ENCODE assay signal across 27 cellular contexts in genomic region chr10:91605968-91606367, GRCh38. TPM values are rescaled to one million over a fixed set of nuclear protein-coding genes. Genes with fewer than 3 reads are reported as not detected.
DNase-seq lines count a peak whose midpoint lies in the region; ATAC-seq, FAIRE-seq and TF ChIP-seq lines count a peak whose summit lies in the region.
"Had no signal": no experiment of that assay in that cellular context is flagged by ENCODE, and none has a peak within 500 bp of the region (broad histone marks: within the 10 kb centered on the region; RNA-seq: fewer than 3 reads in every experiment).

No MANE protein-coding gene starts in this region.

- H3K36me3 ChIP-seq in K562 (ENCODE audit: control insufficient read depth, insufficient read depth, low read length) (no peaks in the 10 kb centered on the region), uterus (no peaks in the 10 kb centered on the region)
- H3K36me3 ChIP-seq: BLaER1, heart right ventricle, SJCRH30 had no signal

- H3K79me2 ChIP-seq in K562 (ENCODE audit: control insufficient read depth, insufficient read depth, low read length) = no peaks in the 10 kb centered on the region

- no peak overlapping the region for H3K4me2 ChIP-seq in K562 (ENCODE audit: insufficient read depth, low read length)
- H3K4me2 ChIP-seq: BLaER1 had no signal

- no peak overlapping the region for H2AFZ ChIP-seq in K562 (ENCODE audit: low read depth, low read length)

- no peak for FAIRE-seq in K562 (lab: Jason Lieb, UNC)
- FAIRE-seq: GM12878, keratinocyte, small intestine had no signal

- H3K27ac ChIP-seq in K562 (ENCODE audit: extremely low read depth, low read depth, low read length) (no peak overlapping the region), uterus (peak overlapping the region; percentile 62 to 78)
- H3K27ac ChIP-seq: BLaER1, foreskin keratinocyte, SJCRH30 had no signal

- peaks cover 9 to 35% of the 10 kb centered on the region in 2 experiments; a peak in 4 of 5 replicates for H3K4me1 ChIP-seq in K562 (replicated peaks in 1 of 2; ENCODE audit: control insufficient read depth in 2 of 2, insufficient read depth in 2 of 2, low read length in 2 of 2)
- H3K4me1 ChIP-seq in uterus = peaks cover 0 to 5% of the 10 kb centered on the region in 2 donors

- ATAC-seq in K562 = no peak
- ATAC-seq in GM18858 (IDR thresholded peaks at IDR 0.05; ENCODE audit: unreplicated experiment) = no peak
- ATAC-seq: GM12878, heart right ventricle, left ventricle myocardium superior had no signal

- peaks cover 11% of the 10 kb centered on the region for H3K36me3 Mint-ChIP-seq in HFFc6 (ENCODE audit: low read depth)
- no peaks in the 10 kb centered on the region for H3K36me3 Mint-ChIP-seq in nephron (ENCODE audit: low read depth)
- H3K36me3 Mint-ChIP-seq: IgD-negative memory B cell had no signal

- no peak overlapping the region for H3K4me3 ChIP-seq in K562
- H3K4me3 ChIP-seq in uterus = no peak overlapping the region
- H3K4me3 ChIP-seq: BLaER1, GM12878, heart right ventricle, SJCRH30 had no signal

- peaks cover 22% of the 10 kb centered on the region for H3K9me3 ChIP-seq in K562 (replicated peaks; ENCODE audit: control insufficient read depth, insufficient read depth, low read depth, low read length)
- no peaks in the 10 kb centered on the region for H3K9me3 ChIP-seq in uterus

- intact Hi-C loops in K562 (cut with micrococcal nuclease) (loop anchor here (5.0 kb wide), 1 partner anchor 44 kb away; no protein-coding TSS in a partner anchor), uterus (cut with DNase I; ENCODE audit: low total_unique reads) (no loop called here)

- in situ Hi-C loops in K562 (cut with MboI) = no loop called here

- H3K4me1 Mint-ChIP-seq in HFFc6 (ENCODE audit: low read depth) (peaks cover 48% of the 10 kb centered on the region), nephron (peaks cover 37% of the 10 kb centered on the region)
- H3K4me1 Mint-ChIP-seq: activated CD4-positive, alpha-beta T cell treated with anti-CD3 and anti-CD28 coated beads, Interleukin-2, amount 10 ng/mL, durations not matched to agents 24 days and 14 days; IgD-negative memory B cell; naive B cell had no signal

- H3K27me3 Mint-ChIP-seq in HFFc6 (ENCODE audit: insufficient read depth) = peaks cover 3% of the 10 kb centered on the region
- no peaks in the 10 kb centered on the region for H3K27me3 Mint-ChIP-seq in nephron (ENCODE audit: low read depth)
- H3K27me3 Mint-ChIP-seq: activated CD4-positive, alpha-beta T cell treated with anti-CD3 and anti-CD28 coated beads, Interleukin-2, amount 10 ng/mL, durations not matched to agents 24 days and 14 days; dendritic cell treated with granulocyte-macrophage colony-stimulating factor and Interleukin-4, amounts not matched to agents 40 ng/mL and 50 ng/mL, for 4 days had no signal

- H3K9me3 Mint-ChIP-seq in HFFc6 (peaks cover 14% of the 10 kb centered on the region), nephron (peaks cover 12% of the 10 kb centered on the region)

- H3K9me1 ChIP-seq in K562 (ENCODE audit: control insufficient read depth, insufficient read depth, low read length) = no peaks in the 10 kb centered on the region

- H4K20me1 ChIP-seq in K562 (replicated peaks; ENCODE audit: control insufficient read depth, insufficient read depth, low read length) = no peaks in the 10 kb centered on the region
- H4K20me1 ChIP-seq: BLaER1 had no signal

- CTCF ChIA-PET in K562 (lab: Yijun Ruan, JAX; ENCODE audit: low intra/inter-chr PET ratio) = no interaction called here

- TF ChIP-seq POLR2A in K562 (conservative IDR thresholded peaks at IDR 0.05) (no peak), uterus (IDR thresholded peaks at IDR 0.05) (no peak)

- no peaks in the 10 kb centered on the region for H3K27me3 ChIP-seq in K562 (ENCODE audit: control insufficient read depth in 2 of 2, insufficient read depth in 2 of 2, low read length in 2 of 2)
- H3K27me3 ChIP-seq in uterus = no peaks in the 10 kb centered on the region
- H3K27me3 ChIP-seq: BLaER1, foreskin keratinocyte, heart right ventricle, SJCRH30 had no signal

- peak overlapping the region; percentile 82 for H3K27ac Mint-ChIP-seq in HFFc6
- H3K27ac Mint-ChIP-seq in nephron = peak overlapping the region; percentile 98
- H3K27ac Mint-ChIP-seq: activated CD4-positive, alpha-beta T cell treated with anti-CD3 and anti-CD28 coated beads, Interleukin-2, amount 10 ng/mL, durations not matched to agents 24 days and 14 days; activated naive CD4-positive, alpha-beta T cell treated with anti-CD3 and anti-CD28 coated beads, Interleukin-2, amount 50 U/mL, for 72 hours; dendritic cell treated with granulocyte-macrophage colony-stimulating factor and Interleukin-4, amounts not matched to agents 40 ng/mL and 50 ng/mL, for 4 days; IgD-negative memory B cell; naive B cell had no signal

- no TSS peak for BruUV-seq in K562 (replicated peaks; lab: Mats Ljungman, UMichigan)

- no peak overlapping the region for H3K4me3 Mint-ChIP-seq in HFFc6
- no peak overlapping the region for H3K4me3 Mint-ChIP-seq in nephron
- H3K4me3 Mint-ChIP-seq: activated CD4-positive, alpha-beta T cell treated with anti-CD3 and anti-CD28 coated beads, Interleukin-2, amount 10 ng/mL, durations not matched to agents 24 days and 14 days; dendritic cell treated with granulocyte-macrophage colony-stimulating factor and Interleukin-4, amounts not matched to agents 40 ng/mL and 50 ng/mL, for 4 days; IgD-negative memory B cell; naive B cell had no signal

- TF ChIP-seq RAD21 in K562 (CRISPR knock-in tag; conservative IDR thresholded peaks at IDR 0.05 in 1 of 2, IDR thresholded peaks at IDR 0.05 in 1 of 2) = no peak

- TF ChIP-seq CTCF in HFFc6 (IDR thresholded peaks at IDR 0.05) = no peak
- no peak for TF ChIP-seq CTCF in K562 (IDR thresholded peaks at IDR 0.05 in 2 of 3, conservative IDR thresholded peaks at IDR 0.05 in 1 of 3; ENCODE audit: insufficient read depth in 2 of 3, low read depth in 1 of 3, low read length in 3 of 3)
- no peak for TF ChIP-seq CTCF in nephron (IDR thresholded peaks at IDR 0.05; ENCODE audit: unreplicated experiment in 3 of 3)
- no peak for TF ChIP-seq CTCF in uterus (IDR thresholded peaks at IDR 0.05)

- no peak overlapping the region for H3K9ac ChIP-seq in K562 (ENCODE audit: insufficient read depth in 1 of 2, low read depth in 2 of 2, low read length in 2 of 2)
- H3K9ac ChIP-seq: BLaER1 had no signal

- DNase-seq in HFFc6 (no peak), K562 (ENCODE audit: extremely low read depth in 1 of 4, low spot score in 3 of 4) (no peak), uterus (no peak), GDM1 (lab: John Stamatoyannopoulos, UW) (no peak)
- no peak for DNase-seq in activated naive CD4-positive, alpha-beta T cell (lab: John Stamatoyannopoulos, UW)
- DNase-seq: activated CD4-positive, alpha-beta T cell treated with anti-CD3 and anti-CD28 coated beads, Interleukin-2, amount 10 ng/mL, durations not matched to agents 24 days and 14 days; caudate nucleus; DMS153; heart right ventricle; left ventricle myocardium superior; naive B cell; NCI-H446 treated with DMSO at 0.1 percent for 48 hours; NCI-H774; nucleus accumbens; SJCRH30; small intestine; stimulated activated naive CD8-positive, alpha-beta T cell treated with anti-CD3 and anti-CD28 coated beads, Interleukin-15, Interleukin-2, amounts not matched to agents 100 U/mL and 50 U/mL, for 24 hours; T1000 had no signal

- TF ChIP-seq EP300 in K562 (IDR thresholded peaks at IDR 0.05; ENCODE audit: low read length) = no peak

- POLR2A ChIA-PET in K562 (lab: Yijun Ruan, JAX) = interaction anchor here (0.7 kb wide), 1 partner anchor 18 kb away, joined by 3 read pairs; no protein-coding TSS in a partner anchor

TF ChIP-seq in K562, 482 proteins besides CTCF, POLR2A, EP300 and RAD21 (continues in another document):
- TF ChIP-seq NR4A1 (CRISPR knock-in tag; IDR thresholded peaks at IDR 0.05) (no peak), NR4A1 (tag; IDR thresholded peaks at IDR 0.05) (no peak), ZNF280B (CRISPR knock-in tag; IDR thresholded peaks at IDR 0.05) (peak; percentile 82), SUPT5H (IDR thresholded peaks at IDR 0.05) (no peak), ZNF124 (CRISPR knock-in tag; IDR thresholded peaks at IDR 0.05) (peak; percentile 85; the same call in 1 of the 2 replicates)

RNA-seq across cellular contexts. Expression of gene PPP1R3C, which starts 26.9 kb away (rescaled TPM):
- total RNA-seq in HFFc6 (2021; fragmentation: NEBNext Ultra II Directional; extraction: Animal tissue kit (Norgen Biotek cat#: 25700)) = 10 to 100 TPM; 33.7 to 66.0 (median 39.9) TPM
- total RNA-seq in K562 (2011; cell fraction: chromatin; rRNA removed; ENCODE audit: low replicate concordance) = not detected in 2 replicates
- total RNA-seq in K562 (2011; cell fraction: nucleolus; rRNA removed) = 0.26 TPM in 1 of 2 replicates, not detected in the other
- 0.15 TPM in 1 of 2 replicates, not detected in the other for total RNA-seq in K562 (2011; cell fraction: nucleoplasm; rRNA removed)
- total RNA-seq in K562 (2014; rRNA removed) (0.08 TPM in 1 of 2 replicates, not detected in the other), K562 (2014; rRNA removed; fragmentation: Illumina TruSeq; extraction: Trizol) (0.10 and 0.11 TPM in 2 replicates), K562 (2015; rRNA removed; fragmentation: Illumina TruSeq; extraction: Trizol) (not detected in 2 replicates), K562 (2021) (0.24 TPM in 1 of 2 replicates, not detected in the other), uterus (10 to 100 TPM; 19.7 to 55.2 (median 25.5) TPM)
- polyA plus RNA-seq in K562 (2011; rRNA removed) (0.06 and 4.5 TPM in 2 replicates), K562 (2014; fragmentation: Illumina TruSeq; extraction: Trizol) (0.10 TPM in 2 replicates), K562 (2014; fragmentation: Nextera tagmentation; extraction: Ambion mirVana) (under 1 TPM; 0.13 to 0.14 TPM), K562 (2014; rRNA removed) (0.07 TPM in 1 of 2 replicates, not detected in the other)
- polyA plus RNA-seq in K562 (2011; cell fraction: cytosol; rRNA removed) = 3.0 TPM in 1 of 2 replicates, not detected in the other
- polyA plus RNA-seq in K562 (2011; cell fraction: nucleus; rRNA removed) = 0.14 and 4.2 TPM in 2 replicates
- 0.12 and 0.69 TPM in 2 replicates for polyA plus RNA-seq in K562 (2012)
- 7.1 TPM in 1 of 2 replicates, not detected in the other for polyA minus RNA-seq in K562 (2011; rRNA and poly(A)+ RNA removed)
- polyA minus RNA-seq in K562 (2011; cell fraction: cytosol; rRNA and poly(A)+ RNA removed) = 2.0 TPM in 1 of 2 replicates, not detected in the other
- polyA minus RNA-seq in K562 (2011; cell fraction: nucleus; rRNA and poly(A)+ RNA removed) = 0.27 and 10.4 TPM in 2 replicates
- total RNA-seq: GM12878 had no signal
- polyA plus RNA-seq: IgD-negative memory B cell had no signal

Comparison
In these comparisons a context has a peak if more than half of its experiments do, and no peak if none do; other contexts are left out.
1. RNA of gene PPP1R3C, which starts 26.9 kb away (total RNA-seq): 33.7 to 66.0 TPM in HFFc6 and 19.7 to 55.2 TPM in uterus; 0.08 to 0.26 TPM in K562; every median in the first group is over 10 times any median in the second.